1 cellular context compared by ENCODE assay signal in the genomic region with DNA sequence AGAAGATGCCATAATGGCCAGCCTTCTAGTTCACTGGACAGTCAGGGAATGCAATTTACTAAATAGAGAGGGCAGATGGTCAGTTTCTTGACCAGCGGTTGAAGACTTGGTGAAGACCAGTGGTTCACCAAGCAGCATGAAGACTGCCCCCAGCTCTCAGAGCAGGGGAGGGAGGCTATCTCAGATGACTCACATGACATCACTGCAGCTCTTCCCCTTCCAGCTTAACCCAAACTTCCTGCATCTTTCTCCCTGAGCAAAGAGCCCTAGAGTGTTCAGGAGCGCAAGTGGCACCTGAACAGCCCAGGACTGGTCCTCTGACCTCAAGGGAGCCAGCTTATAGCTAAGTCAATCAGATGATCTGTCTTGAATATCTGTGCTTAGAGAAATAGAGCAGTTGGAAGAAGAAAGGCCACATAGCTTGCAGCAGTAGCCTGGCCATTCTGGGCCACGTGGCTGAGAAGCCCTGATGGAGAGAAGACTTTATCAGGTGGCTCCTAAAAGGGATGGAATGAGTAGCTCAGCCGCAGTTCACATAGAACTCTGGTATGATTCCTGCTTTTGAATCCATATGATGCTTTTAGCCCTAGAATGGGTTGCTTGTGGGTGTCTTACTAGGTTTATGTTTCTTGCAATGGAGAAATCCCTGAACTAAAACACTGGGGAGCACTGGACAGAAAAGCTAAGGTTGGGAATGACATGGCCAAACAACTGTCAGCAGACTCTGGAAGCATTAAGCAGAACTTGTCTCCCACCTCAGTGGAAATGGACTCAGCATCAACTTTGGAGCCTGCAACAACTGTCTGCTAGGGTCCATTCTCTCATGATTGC.
A peak's percentile ranks its signal among the peaks of the same experiment; 100 is the strongest.
TF ChIP-seq lines count a peak whose summit lies in the region.

No MANE protein-coding gene starts in this region.

TF ChIP-seq in K562, 482 proteins besides CTCF, POLR2A, EP300 and RAD21 (continued from another document):
- TF ChIP-seq REST (CRISPR knock-in tag; IDR thresholded peaks at IDR 0.05; ENCODE audit: low read depth): no peak
- TF ChIP-seq ZNF311 (CRISPR knock-in tag; IDR thresholded peaks at IDR 0.05): no peak
- peak; percentile 63 for TF ChIP-seq JUND (IDR thresholded peaks at IDR 0.05; ENCODE audit: borderline replicate concordance, low read depth, low read length)
- peak; percentile 71; the same call in 1 of the 3 replicates for TF ChIP-seq JUND (tag; IDR thresholded peaks at IDR 0.05; ENCODE audit: borderline replicate concordance, low read depth, low read length)
- TF ChIP-seq MYNN (IDR thresholded peaks at IDR 0.05): no peak
- no peak for TF ChIP-seq MYNN (CRISPR knock-in tag; IDR thresholded peaks at IDR 0.05)
- 0 out of 2 replicates have a peak, but pooled peaks have one; percentile 31 for TF ChIP-seq ZNF76 (CRISPR knock-in tag; IDR thresholded peaks at IDR 0.05; ENCODE audit: borderline replicate concordance)
TF ChIP-seq in K562: peak in this region for 25.
